Comparison of ENCODE assay signal across 8 cellular contexts in the genomic region with DNA sequence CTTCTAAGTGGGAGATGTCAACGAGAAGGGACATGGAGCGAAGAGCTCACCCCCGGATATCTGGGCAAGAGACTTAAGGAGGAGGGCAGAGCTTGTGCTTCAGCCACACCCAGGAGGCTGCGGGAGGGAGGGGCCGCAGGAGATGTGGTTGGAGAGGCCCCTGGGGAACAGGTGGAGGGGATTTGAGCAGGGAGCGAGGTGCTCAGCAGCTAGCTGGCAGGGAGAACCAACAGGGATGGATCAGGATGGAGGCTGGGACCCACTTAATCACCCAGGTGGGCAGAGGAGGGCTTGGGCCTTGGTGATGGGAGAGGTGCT.
DNase-seq lines count a peak whose midpoint lies in the region; ATAC-seq and TF ChIP-seq lines count a peak whose summit lies in the region.

No MANE protein-coding gene starts in this region.

- TF ChIP-seq CTCF in WERI-Rb-1 (IDR thresholded peaks at IDR 0.05; ENCODE audit: low read depth, low read length) (no peak), lower lobe of right lung (IDR thresholded peaks at IDR 0.05) (no peak)

- H3K36me3 ChIP-seq in WERI-Rb-1 (no peaks in the 10 kb centered on the region), lower lobe of right lung (no peaks in the 10 kb centered on the region)

- H3K4me3 ChIP-seq in WERI-Rb-1 (ENCODE audit: low read depth, low read length) (no peak overlapping the region), lower lobe of right lung (peak overlapping the region; percentile 32)

- no peaks in the 10 kb centered on the region for H3K27me3 ChIP-seq in WERI-Rb-1 (ENCODE audit: insufficient read depth, low read depth, severe bottlenecking)
- no peaks in the 10 kb centered on the region for H3K27me3 ChIP-seq in lower lobe of right lung (ENCODE audit: low read depth)

- intact Hi-C loops in lower lobe of right lung (cut with DNase I): no loop called here

- H3K27ac ChIP-seq in WERI-Rb-1 (no peak overlapping the region), lower lobe of right lung (peak overlapping the region; percentile 89)

- peaks cover 72% of the 10 kb centered on the region for H3K4me1 ChIP-seq in lower lobe of right lung

- DNase-seq in WERI-Rb-1 (peak; percentile 19), lower lobe of right lung (no peak), AG20443 (ENCODE audit: low spot score) (no peak), NCI-H1417 treated with DMSO at 0.1 percent for 48 hours (lab: John Stamatoyannopoulos, UW) (no peak), iPS-NIHi11 (ENCODE audit: low spot score) (no peak)

- ATAC-seq in GM18498 (IDR thresholded peaks at IDR 0.05; ENCODE audit: unreplicated experiment) (peak; percentile 13), HG02759 (IDR thresholded peaks at IDR 0.05; ENCODE audit: unreplicated experiment) (peak; percentile 16), lower lobe of right lung (peak in 1 of 2 donors; percentile 4), HG02610 (IDR thresholded peaks at IDR 0.05; ENCODE audit: unreplicated experiment) (no peak)

- no peaks in the 10 kb centered on the region for H3K9me3 ChIP-seq in WERI-Rb-1 (ENCODE audit: severe bottlenecking)
- no peaks in the 10 kb centered on the region for H3K9me3 ChIP-seq in lower lobe of right lung
